8 cellular contexts compared by ENCODE assay signal in genomic region chr11:66743271-66743968, GRCh38. TPM values are rescaled to one million over a fixed set of nuclear protein-coding genes. Genes with fewer than 3 reads are reported as not detected.
DNase-seq lines count a peak whose midpoint lies in the region; ATAC-seq and TF ChIP-seq lines count a peak whose summit lies in the region.

No MANE protein-coding gene starts in this region.

- no peak overlapping the region for H3K23ac ChIP-seq in mesenchymal stem cell (ENCODE audit: low read length in 2 of 2)

- no peak overlapping the region for H2AFZ ChIP-seq in mesenchymal stem cell (ENCODE audit: low read depth, low read length)

- H3K27me3 ChIP-seq in left ventricle myocardium inferior (ENCODE audit: low read depth) (no peaks in the 10 kb centered on the region), adipocyte (replicated peaks; ENCODE audit: control insufficient read depth, insufficient read depth, low read length) (no peaks in the 10 kb centered on the region), mesenchymal stem cell (ENCODE audit: control insufficient read depth in 1 of 2, insufficient read depth in 1 of 2, low read length in 2 of 2) (no peaks in the 10 kb centered on the region), upper lobe of left lung (no peaks in the 10 kb centered on the region)

- peaks cover 7% of the 10 kb centered on the region for H3K79me1 ChIP-seq in mesenchymal stem cell (replicated peaks; ENCODE audit: low read length, poor library complexity, severe bottlenecking)

- H3K36me3 ChIP-seq in left ventricle myocardium inferior, result no peaks in the 10 kb centered on the region
- H3K36me3 ChIP-seq in adipocyte (ENCODE audit: control insufficient read depth, insufficient read depth, low read length, severe bottlenecking), result no peaks in the 10 kb centered on the region
- H3K36me3 ChIP-seq in mesenchymal stem cell (ENCODE audit: control insufficient read depth in 1 of 2, insufficient read depth in 2 of 2, low read depth in 1 of 2, low read length in 2 of 2), result no peaks in the 10 kb centered on the region
- H3K36me3 ChIP-seq in upper lobe of left lung, result no peaks in the 10 kb centered on the region

- no peak overlapping the region for H2BK120ac ChIP-seq in mesenchymal stem cell (ENCODE audit: low read depth, low read length)

- H2BK5ac ChIP-seq in mesenchymal stem cell (ENCODE audit: low read depth, low read length, poor library complexity, severe bottlenecking), result no peak overlapping the region

- H3K4me3 ChIP-seq in left ventricle myocardium inferior, result peak overlapping the region; percentile 98
- peak overlapping the region; percentile 93 for H3K4me3 ChIP-seq in adipocyte (ENCODE audit: low read length)
- peak overlapping the region in 1 of 2 experiments; percentile 95 for H3K4me3 ChIP-seq in mesenchymal stem cell (ENCODE audit: insufficient read depth in 1 of 2, low read depth in 1 of 2, low read length in 2 of 2)
- H3K4me3 ChIP-seq in upper lobe of left lung, result peak overlapping the region in 2 of 4 donors; percentile 85 to 96

- no peak for TF ChIP-seq POLR2A in upper lobe of left lung (IDR thresholded peaks at IDR 0.05)

- WGBS in mesenchymal stem cell, result 89% methylated on average over 16 of the region's 16 CpGs
- whole genome bisulfite sequencing in upper lobe of left lung, 2 donors, result 76 to 83% methylated on average over 14 to 16 of the region's 16 CpGs

- no peak overlapping the region for H2BK15ac ChIP-seq in mesenchymal stem cell (ENCODE audit: low read depth, poor library complexity, severe bottlenecking)

- no peak for TF ChIP-seq CTCF in left ventricle myocardium inferior (IDR thresholded peaks at IDR 0.05; ENCODE audit: borderline replicate concordance)
- no peak for TF ChIP-seq CTCF in upper lobe of left lung (IDR thresholded peaks at IDR 0.05)

- intact Hi-C loops in left ventricle myocardium inferior (cut with micrococcal nuclease) (no loop called here), cardiac septum (cut with DNase I) (no loop called here)

- DNase-seq in left ventricle myocardium inferior (no peak), cardiac septum (ENCODE audit: low spot score) (no peak), adipocyte (ENCODE audit: low read depth) (no peak), mesenchymal stem cell (no peak), upper lobe of left lung (peak in 1 of 2 donors; percentile 57), NCI-H1105 (lab: John Stamatoyannopoulos, UW) (no peak), dermis blood vessel endothelial cell (no peak)

- H3K27ac ChIP-seq in left ventricle myocardium inferior (replicated peaks) (no peak overlapping the region), mesenchymal stem cell (ENCODE audit: low read length, poor library complexity, severe bottlenecking) (no peak overlapping the region), upper lobe of left lung (peak overlapping the region in 3 of 4 donors; percentile 75 to 92 (median 86))

- H3K9ac ChIP-seq in adipocyte (ENCODE audit: low read length) (no peak overlapping the region), mesenchymal stem cell (ENCODE audit: low read length) (no peak overlapping the region)

- no peak for TF ChIP-seq EP300 in upper lobe of left lung (IDR thresholded peaks at IDR 0.05)

- H3K4me2 ChIP-seq in mesenchymal stem cell (ENCODE audit: low read length, poor library complexity, severe bottlenecking), result no peak overlapping the region

- peak overlapping the region; percentile 80 for H2AK5ac ChIP-seq in mesenchymal stem cell (ENCODE audit: low read length, severe bottlenecking)

- no peak overlapping the region for H2BK12ac ChIP-seq in mesenchymal stem cell (ENCODE audit: low read length in 2 of 2)

- H3K18ac ChIP-seq in mesenchymal stem cell (ENCODE audit: low read depth in 1 of 2, low read length in 2 of 2), result no peak overlapping the region

- H3K4me1 ChIP-seq in left ventricle myocardium inferior (peaks cover 23% of the 10 kb centered on the region), adipocyte (ENCODE audit: control insufficient read depth, insufficient read depth, low read length) (peaks cover 3% of the 10 kb centered on the region), mesenchymal stem cell (ENCODE audit: control insufficient read depth, insufficient read depth, low read depth, low read length) (peaks cover 21% of the 10 kb centered on the region), upper lobe of left lung (peaks cover 8 to 21% (median 15%) of the 10 kb centered on the region in 4 donors)

- H3K4ac ChIP-seq in mesenchymal stem cell (ENCODE audit: low read depth in 1 of 2, low read length in 2 of 2), result no peak overlapping the region

- no peak overlapping the region for H4K91ac ChIP-seq in mesenchymal stem cell (ENCODE audit: low read length)

- H3K9me3 ChIP-seq in left ventricle myocardium inferior (replicated peaks) (no peaks in the 10 kb centered on the region), adipocyte (ENCODE audit: control insufficient read depth, low read length) (no peaks in the 10 kb centered on the region), mesenchymal stem cell (ENCODE audit: control insufficient read depth, low read length) (no peaks in the 10 kb centered on the region), upper lobe of left lung (no peaks in the 10 kb centered on the region)

- no peak overlapping the region for H4K8ac ChIP-seq in mesenchymal stem cell (ENCODE audit: low read length)

- no peak overlapping the region for H3K14ac ChIP-seq in mesenchymal stem cell (ENCODE audit: low read length in 2 of 2)

- ATAC-seq in upper lobe of left lung (ENCODE audit: low FRiP score in 2 of 2) (peak in 1 of 2 donors; percentile 49), HG03159 (IDR thresholded peaks at IDR 0.05; ENCODE audit: unreplicated experiment) (no peak)

RNA-seq across cellular contexts. Expression of gene SPTBN2, which starts 14.4 kb away (rescaled TPM):
- total RNA-seq in left ventricle myocardium inferior, result 0.77 TPM
- total RNA-seq in cardiac septum, result 1.7 TPM
- polyA plus RNA-seq in mesenchymal stem cell (2013, experiment 1 of 2), result 0.14 TPM
- polyA plus RNA-seq in mesenchymal stem cell (2013, experiment 2 of 2), result 0.10 TPM
- total RNA-seq in upper lobe of left lung, result 10 to 100 TPM in 5 of 6 donors, 1 to 10 TPM in 1; 9.3 to 45.1 (median 21.1) TPM
- total RNA-seq in dermis blood vessel endothelial cell, result 36.8 and 50.4 TPM in 2 replicates

Comparison
In these comparisons a context has a peak if more than half of its experiments do, and no peak if none do; other contexts are left out.
1. H3K27ac ChIP-seq: peak in upper lobe of left lung (3 of 4); none in left ventricle myocardium inferior (single experiment) and mesenchymal stem cell (single experiment).